8 cellular contexts compared by ENCODE assay signal in the genomic region with DNA sequence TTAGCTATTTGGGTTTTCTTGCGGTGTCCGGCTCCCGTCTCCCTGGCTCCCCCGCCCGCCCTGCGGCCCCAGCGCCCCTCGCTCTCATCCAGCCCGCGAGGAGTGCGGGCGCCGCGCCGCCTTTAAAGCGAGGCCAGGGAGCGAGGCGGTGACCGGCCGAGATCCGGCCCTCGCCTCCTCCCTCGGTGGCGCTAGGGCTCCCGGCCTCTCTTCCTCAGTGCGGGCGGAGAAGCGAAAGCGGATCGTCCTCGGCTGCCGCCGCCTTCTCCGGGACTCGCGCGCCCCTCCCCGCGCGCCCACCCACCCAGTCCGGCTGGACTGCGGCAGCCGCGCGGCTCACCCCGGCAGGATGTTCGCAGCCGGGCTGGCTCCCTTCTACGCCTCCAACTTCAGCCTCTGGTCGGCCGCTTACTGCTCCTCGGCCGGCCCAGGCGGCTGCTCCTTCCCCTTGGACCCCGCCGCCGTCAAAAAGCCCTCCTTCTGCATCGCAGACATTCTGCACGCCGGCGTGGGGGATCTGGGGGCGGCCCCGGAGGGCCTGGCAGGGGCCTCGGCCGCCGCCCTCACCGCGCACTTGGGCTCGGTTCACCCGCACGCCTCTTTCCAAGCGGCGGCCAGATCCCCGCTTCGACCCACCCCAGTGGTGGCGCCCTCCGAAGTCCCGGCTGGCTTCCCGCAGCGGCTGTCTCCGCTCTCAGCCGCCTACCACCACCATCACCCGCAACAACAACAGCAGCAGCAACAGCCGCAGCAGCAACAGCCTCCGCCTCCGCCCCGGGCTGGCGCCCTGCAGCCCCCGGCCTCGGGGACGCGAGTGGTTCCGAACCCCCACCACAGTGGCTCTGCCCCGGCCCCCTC. TPM values are rescaled to one million over a fixed set of nuclear protein-coding genes. Genes with fewer than 3 reads are reported as not detected.
DNase-seq lines count a peak whose midpoint lies in the region; ATAC-seq and TF ChIP-seq lines count a peak whose summit lies in the region.

No MANE protein-coding gene starts in this region.

- in situ Hi-C loops in KBM-7 (cut with MboI; ENCODE audit: low pct_unique_long_range_greater_than_20kb, low sequenced_read_pairs): no loop called here

- H3K27me3 Mint-ChIP-seq in activated T-helper 17 cell treated with anti-CD3 and anti-CD28 coated beads, Interleukin-2, amount 50 U/mL, for 72 hours: peaks cover 64% of the 10 kb centered on the region

- H3K36me3 Mint-ChIP-seq in activated T-helper 17 cell treated with anti-CD3 and anti-CD28 coated beads, Interleukin-2, amount 50 U/mL, for 72 hours (ENCODE audit: low read depth): peaks cover 7% of the 10 kb centered on the region

- no peak overlapping the region for H3K27ac Mint-ChIP-seq in activated T-helper 17 cell treated with anti-CD3 and anti-CD28 coated beads, Interleukin-2, amount 50 U/mL, for 72 hours

- peak overlapping the region; percentile 75 for H3K4me3 Mint-ChIP-seq in activated T-helper 17 cell treated with anti-CD3 and anti-CD28 coated beads, Interleukin-2, amount 50 U/mL, for 72 hours

- peak; percentile 41 for ATAC-seq in GM21381 (IDR thresholded peaks at IDR 0.05; ENCODE audit: unreplicated experiment)
- peak; percentile 28 for ATAC-seq in activated T-helper 17 cell treated with anti-CD3 and anti-CD28 coated beads, Interleukin-2, amount 50 U/mL, for 72 hours (replicated peaks)

- peaks cover 19% of the 10 kb centered on the region for H3K4me1 Mint-ChIP-seq in activated T-helper 17 cell treated with anti-CD3 and anti-CD28 coated beads, Interleukin-2, amount 50 U/mL, for 72 hours

- intact Hi-C loops in left ventricle myocardium inferior (cut with micrococcal nuclease): loop anchor here (10.0 kb wide), 2 partner anchors 65 to 325 kb away; no protein-coding TSS in a partner anchor
- intact Hi-C loops in prostate gland (cut with DNase I): loop anchor here (5.0 to 10.0 kb wide), 2 partner anchors 325 to 1578 kb away; no protein-coding TSS in a partner anchor

- no peaks in the 10 kb centered on the region for H3K9me3 Mint-ChIP-seq in activated T-helper 17 cell treated with anti-CD3 and anti-CD28 coated beads, Interleukin-2, amount 50 U/mL, for 72 hours

- TF ChIP-seq POLR2A in prostate gland (IDR thresholded peaks at IDR 0.05): no peak

- H3K27me3 ChIP-seq in left ventricle myocardium inferior (ENCODE audit: low read depth) (peaks cover 25% of the 10 kb centered on the region), prostate gland (replicated peaks; ENCODE audit: insufficient read depth) (peaks cover 16% of the 10 kb centered on the region)

- DNase-seq in NCI-H2029 (lab: John Stamatoyannopoulos, UW): peak; percentile 5
- DNase-seq in NCI-H2029 treated with DMSO at 0.1 percent for 48 hours (lab: John Stamatoyannopoulos, UW): no peak
- peak; percentile 43 for DNase-seq in KBM-7
- DNase-seq in left ventricle myocardium inferior: peak; percentile 64
- no peak for DNase-seq in prostate gland (ENCODE audit: low spot score)
- no peak for DNase-seq in cerebellar nuclear complex (lab: John Stamatoyannopoulos, UW)

- H3K4me3 ChIP-seq in left ventricle myocardium inferior: peak overlapping the region; percentile 99
- H3K4me3 ChIP-seq in prostate gland: peak overlapping the region; percentile 50 to 67

- 2% methylated on average over 75 of the region's 94 CpGs for WGBS in prostate gland

- H3K9me3 ChIP-seq in left ventricle myocardium inferior (replicated peaks): no peaks in the 10 kb centered on the region
- no peaks in the 10 kb centered on the region for H3K9me3 ChIP-seq in prostate gland

- H3K36me3 ChIP-seq in left ventricle myocardium inferior (peaks cover 30% of the 10 kb centered on the region), prostate gland (no peaks in the 10 kb centered on the region)

- peaks cover 85% of the 10 kb centered on the region for H3K4me1 ChIP-seq in left ventricle myocardium inferior
- H3K4me1 ChIP-seq in prostate gland (replicated peaks): no peaks in the 10 kb centered on the region

- peak overlapping the region; percentile 99 for H3K27ac ChIP-seq in left ventricle myocardium inferior (replicated peaks)
- peak overlapping the region; percentile 72 to 80 for H3K27ac ChIP-seq in prostate gland

- TF ChIP-seq CTCF in left ventricle myocardium inferior (IDR thresholded peaks at IDR 0.05; ENCODE audit: borderline replicate concordance): no peak
- TF ChIP-seq CTCF in prostate gland (IDR thresholded peaks at IDR 0.05): no peak

RNA-seq across cellular contexts. Expression of gene HLX, which starts 0.5 kb away (rescaled TPM):
- total RNA-seq in activated T-helper 17 cell treated with anti-CD3 and anti-CD28 coated beads, Interleukin-2, amount 50 U/mL, for 72 hours: 1 to 10 TPM in 1 of 2 donors, under 1 TPM in 1; 0.11 to 4.1 TPM
- total RNA-seq in left ventricle myocardium inferior (3.5 TPM), prostate gland (1 to 10 TPM; 2.3 to 8.2 TPM)

Comparison
In these comparisons a context has a peak if more than half of its experiments do, and no peak if none do; other contexts are left out.
1. DNase-seq: peak in NCI-H2029 (single experiment), KBM-7 (single experiment) and left ventricle myocardium inferior (single experiment); none in NCI-H2029 treated with DMSO at 0.1 percent for 48 hours (single experiment), prostate gland (single experiment) and cerebellar nuclear complex (0 of 2).